15 cellular contexts compared by ENCODE assay signal in genomic region chr14:86153480-86153879, GRCh38.
DNase-seq lines count a peak whose midpoint lies in the region; ATAC-seq and TF ChIP-seq lines count a peak whose summit lies in the region.
"Had no signal": no experiment of that assay in that cellular context is flagged by ENCODE, and none has a peak within 500 bp of the region (broad histone marks: within the 10 kb centered on the region; RNA-seq: fewer than 3 reads in every experiment).

No MANE protein-coding gene starts in this region.

- ATAC-seq in GM23338 (peak; percentile 68), GM18868 (IDR thresholded peaks at IDR 0.05; ENCODE audit: unreplicated experiment) (no peak)
- ATAC-seq: gastroesophageal sphincter; HCT116; stimulated activated naive B cell treated with anti-CD40 and anti-IgM and Interleukin-4, amounts not matched to agents 10 μg/mL and 1 μg/mL and 100 μg/mL, for 72 hours had no signal

- H3K27me3 ChIP-seq in GM23338 (ENCODE audit: insufficient read depth): no peaks in the 10 kb centered on the region
- H3K27me3 ChIP-seq: gastroesophageal sphincter had no signal

- H3K36me3 Mint-ChIP-seq in GM23338 (ENCODE audit: low read depth): no peaks in the 10 kb centered on the region
- no peaks in the 10 kb centered on the region for H3K36me3 Mint-ChIP-seq in endothelial cell (ENCODE audit: low read depth, unreplicated experiment)
- H3K36me3 Mint-ChIP-seq: activated CD4-positive, alpha-beta memory T cell treated with anti-CD3 and anti-CD28 coated beads for 36 hours; mesothelial cell of epicardium; stimulated activated naive B cell treated with anti-CD40 and anti-IgM and Interleukin-4, amounts not matched to agents 10 μg/mL and 1 μg/mL and 100 μg/mL, for 72 hours had no signal

- H3K27ac Mint-ChIP-seq in GM23338 (no peak overlapping the region), endothelial cell (ENCODE audit: unreplicated experiment) (no peak overlapping the region)
- H3K27ac Mint-ChIP-seq: activated CD4-positive, alpha-beta memory T cell treated with anti-CD3 and anti-CD28 coated beads for 36 hours; mesothelial cell of epicardium; stimulated activated naive B cell treated with anti-CD40 and anti-IgM and Interleukin-4, amounts not matched to agents 10 μg/mL and 1 μg/mL and 100 μg/mL, for 72 hours had no signal

- no peak overlapping the region for H3K4me3 ChIP-seq in GM23338
- H3K4me3 ChIP-seq: gastroesophageal sphincter had no signal

- H2AFZ ChIP-seq in GM23338: no peak overlapping the region

- H3K27me3 Mint-ChIP-seq in GM23338 (ENCODE audit: insufficient read depth, low read depth, poor library complexity) (no peaks in the 10 kb centered on the region), endothelial cell (ENCODE audit: unreplicated experiment) (no peaks in the 10 kb centered on the region)
- H3K27me3 Mint-ChIP-seq: activated CD4-positive, alpha-beta memory T cell treated with anti-CD3 and anti-CD28 coated beads for 36 hours; central memory CD8-positive, alpha-beta T cell; stimulated activated naive B cell treated with anti-CD40 and anti-IgM and Interleukin-4, amounts not matched to agents 10 μg/mL and 1 μg/mL and 100 μg/mL, for 72 hours had no signal

- no peaks in the 10 kb centered on the region for H3F3A ChIP-seq in GM23338 (replicated peaks; ENCODE audit: low read depth)

- H3K4me3 Mint-ChIP-seq in GM23338 (no peak overlapping the region), endothelial cell (ENCODE audit: unreplicated experiment) (no peak overlapping the region)
- H3K4me3 Mint-ChIP-seq: activated CD4-positive, alpha-beta memory T cell treated with anti-CD3 and anti-CD28 coated beads for 36 hours; central memory CD8-positive, alpha-beta T cell; mesothelial cell of epicardium; stimulated activated naive B cell treated with anti-CD40 and anti-IgM and Interleukin-4, amounts not matched to agents 10 μg/mL and 1 μg/mL and 100 μg/mL, for 72 hours had no signal

- H3K9me3 Mint-ChIP-seq in GM23338 (no peaks in the 10 kb centered on the region), endothelial cell (ENCODE audit: unreplicated experiment) (no peaks in the 10 kb centered on the region)
- H3K9me3 Mint-ChIP-seq: mesothelial cell of epicardium; stimulated activated naive B cell treated with anti-CD40 and anti-IgM and Interleukin-4, amounts not matched to agents 10 μg/mL and 1 μg/mL and 100 μg/mL, for 72 hours had no signal

- 0 out of 2 replicates have a peak, but pooled peaks cover 5% of the 10 kb centered on the region for H3K9me2 ChIP-seq in GM23338 (ENCODE audit: insufficient read depth)

- no peaks in the 10 kb centered on the region for H3K4me1 ChIP-seq in GM23338 (ENCODE audit: insufficient read depth)
- H3K4me1 ChIP-seq: gastroesophageal sphincter had no signal

- TF ChIP-seq CTCF in GM23338 (conservative IDR thresholded peaks at IDR 0.05; ENCODE audit: low read depth in 2 of 2): peak; percentile 50 to 62
- peak; percentile 43 for TF ChIP-seq CTCF in endothelial cell (IDR thresholded peaks at IDR 0.05; ENCODE audit: unreplicated experiment)

- H3K4me1 Mint-ChIP-seq in GM23338 (no peaks in the 10 kb centered on the region), endothelial cell (ENCODE audit: unreplicated experiment) (no peaks in the 10 kb centered on the region)
- H3K4me1 Mint-ChIP-seq: central memory CD8-positive, alpha-beta T cell; stimulated activated naive B cell treated with anti-CD40 and anti-IgM and Interleukin-4, amounts not matched to agents 10 μg/mL and 1 μg/mL and 100 μg/mL, for 72 hours had no signal

- H3K79me2 ChIP-seq in GM23338 (replicated peaks; ENCODE audit: insufficient read depth): no peaks in the 10 kb centered on the region

- H3K27ac ChIP-seq in GM23338 (ENCODE audit: low read depth): no peak overlapping the region
- H3K27ac ChIP-seq: gastroesophageal sphincter had no signal

- no peaks in the 10 kb centered on the region for H3K36me3 ChIP-seq in GM23338 (ENCODE audit: insufficient read depth)
- H3K36me3 ChIP-seq: gastroesophageal sphincter had no signal

- no peak overlapping the region for H3K4me2 ChIP-seq in GM23338

- in situ Hi-C loops in ACHN (cut with HindIII; ENCODE audit: low pct_ligation_motif_present, low pct_unique_long_range_greater_than_20kb, low sequenced_read_pairs): no loop called here

- peak; percentile 7 for DNase-seq in ACHN
- peak; percentile 52 for DNase-seq in GM23338 (ENCODE audit: low spot score)
- DNase-seq in NCI-H82 treated with DMSO at 0.1 percent for 48 hours (lab: John Stamatoyannopoulos, UW; ENCODE audit: unreplicated experiment): peak; percentile 99
- no peak for DNase-seq in endothelial cell (ENCODE audit: low spot score)
- DNase-seq in germinal center (ENCODE audit: low spot score): no peak
- no peak for DNase-seq in stimulated activated naive CD4-positive, alpha-beta T cell treated with Interleukin-2 at 50 U/mL for 16 hours (lab: John Stamatoyannopoulos, UW)
- no peak for DNase-seq in mucosa of gallbladder (ENCODE audit: low spot score)
- DNase-seq: activated CD4-positive, alpha-beta memory T cell treated with anti-CD3 and anti-CD28 coated beads for 36 hours; occipital lobe; stimulated activated naive B cell treated with anti-CD40 and anti-IgM and Interleukin-4, amounts not matched to agents 10 μg/mL and 1 μg/mL and 100 μg/mL, for 72 hours had no signal

- H4K20me1 ChIP-seq in GM23338 (replicated peaks; ENCODE audit: insufficient read depth): no peaks in the 10 kb centered on the region

TF ChIP-seq in GM23338, 12 proteins besides CTCF, POLR2A, EP300 and RAD21:
- TF ChIP-seq EZH2 (IDR thresholded peaks at IDR 0.05; ENCODE audit: low read depth, unreplicated experiment) (no peak), EZH2phosphoT487 (IDR thresholded peaks at IDR 0.05; ENCODE audit: unreplicated experiment) (no peak), POLR2AphosphoS5 (IDR thresholded peaks at IDR 0.05; ENCODE audit: low read depth) (no peak)

Comparison
In these comparisons a context has a peak if more than half of its experiments do, and no peak if none do; other contexts are left out.
1. DNase-seq: peak in ACHN (single experiment), GM23338 (single experiment) and NCI-H82 treated with DMSO at 0.1 percent for 48 hours (single experiment); none in endothelial cell (single experiment), germinal center (single experiment), stimulated activated naive CD4-positive, alpha-beta T cell treated with Interleukin-2 at 50 U/mL for 16 hours (single experiment) and mucosa of gallbladder (single experiment).